Comparison of ENCODE assay signal across 8 cellular contexts in the genomic region with DNA sequence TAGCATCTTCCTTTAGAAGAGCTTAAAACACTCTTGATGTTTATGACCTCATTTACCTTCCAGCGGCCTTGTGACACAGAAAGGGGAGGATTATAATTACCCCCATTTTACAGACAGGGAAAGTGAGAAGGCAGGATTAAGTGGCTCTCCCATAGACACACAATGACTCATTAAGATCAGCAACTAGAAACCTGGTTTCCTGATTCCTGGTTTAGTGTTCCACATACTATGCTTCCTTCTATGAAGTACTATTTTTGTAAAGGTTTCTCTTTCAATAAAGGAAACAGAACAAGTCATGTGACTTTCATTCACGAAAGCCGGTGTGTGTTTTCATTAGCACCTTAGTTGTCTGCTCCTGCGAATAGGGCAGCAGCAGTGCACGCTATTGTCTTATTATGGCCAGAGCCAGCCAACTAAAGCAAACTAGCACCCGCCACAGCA. TPM values are rescaled to one million over a fixed set of nuclear protein-coding genes. Genes with fewer than 3 reads are reported as not detected.
A peak's percentile ranks its signal among the peaks of the same experiment; 100 is the strongest.
DNase-seq lines count a peak whose midpoint lies in the region; ATAC-seq and TF ChIP-seq lines count a peak whose summit lies in the region.

No MANE protein-coding gene starts in this region.

- POLR2A ChIA-PET in activated CD4-positive, alpha-beta memory T cell treated with anti-CD3 and anti-CD28 coated beads for 36 hours (lab: Charles Lee) = no interaction called here

- peak overlapping the region in 6 of 10 experiments; percentile 6 to 93 (median 22); a peak in 8 of 20 replicates for H3K4me3 ChIP-seq in BLaER1 treated with 17β-estradiol and CSF1 and Interleukin-3, amounts not matched to agents 10 nM and 100 nM

- no peaks in the 10 kb centered on the region for H3K27me3 Mint-ChIP-seq in activated CD4-positive, alpha-beta memory T cell treated with anti-CD3 and anti-CD28 coated beads for 36 hours

- CTCF ChIA-PET in activated CD4-positive, alpha-beta memory T cell treated with anti-CD3 and anti-CD28 coated beads for 36 hours (lab: Charles Lee) = no interaction called here

- peaks cover 56 to 67% (median 66%) of the 10 kb centered on the region in 10 experiments for H3K4me1 ChIP-seq in BLaER1 treated with 17β-estradiol and CSF1 and Interleukin-3, amounts not matched to agents 10 nM and 100 nM

- no peak for ATAC-seq in HG03280 (IDR thresholded peaks at IDR 0.05; ENCODE audit: unreplicated experiment)
- no peak for ATAC-seq in GM19455 (IDR thresholded peaks at IDR 0.05; ENCODE audit: unreplicated experiment)

- peak overlapping the region in 3 of 11 experiments; percentile 33 to 42 (median 39); a peak in 3 of 22 replicates for H3K9ac ChIP-seq in BLaER1 treated with 17β-estradiol and CSF1 and Interleukin-3, amounts not matched to agents 10 nM and 100 nM

- no peaks in the 10 kb centered on the region for H3K27me3 ChIP-seq in BLaER1 treated with 17β-estradiol and CSF1 and Interleukin-3, amounts not matched to agents 10 nM and 100 nM

- H4K20me1 ChIP-seq in BLaER1 treated with 17β-estradiol and CSF1 and Interleukin-3, amounts not matched to agents 10 nM and 100 nM = peaks cover 44 to 100% (median 100%) of the 10 kb centered on the region in 11 experiments

- H3K36me3 Mint-ChIP-seq in activated CD4-positive, alpha-beta memory T cell treated with anti-CD3 and anti-CD28 coated beads for 36 hours = peaks cover 8% of the 10 kb centered on the region

- peak overlapping the region in 5 of 11 experiments; percentile 12 to 38 (median 23); a peak in 6 of 22 replicates for H3K27ac ChIP-seq in BLaER1 treated with 17β-estradiol and CSF1 and Interleukin-3, amounts not matched to agents 10 nM and 100 nM

- H3K4me3 Mint-ChIP-seq in activated CD4-positive, alpha-beta memory T cell treated with anti-CD3 and anti-CD28 coated beads for 36 hours = peak overlapping the region; percentile 37

- DNase-seq in HT-29 (ENCODE audit: low spot score) (peak; percentile 79), iris pigment epithelial cell (ENCODE audit: low read depth) (peak; percentile 74), GM10266 (ENCODE audit: extremely low spot score) (no peak)
- no peak for DNase-seq in activated CD4-positive, alpha-beta memory T cell treated with anti-CD3 and anti-CD28 coated beads for 36 hours
- no peak for DNase-seq in effector CD4-positive, alpha-beta T cell

- H3K27ac Mint-ChIP-seq in activated CD4-positive, alpha-beta memory T cell treated with anti-CD3 and anti-CD28 coated beads for 36 hours = no peak overlapping the region

- peaks cover 61% of the 10 kb centered on the region for H3K4me1 Mint-ChIP-seq in activated CD4-positive, alpha-beta memory T cell treated with anti-CD3 and anti-CD28 coated beads for 36 hours (ENCODE audit: low read depth)

- no peak for TF ChIP-seq CTCF in GM10266 (IDR thresholded peaks at IDR 0.05; ENCODE audit: control insufficient read depth, insufficient read depth, low read depth, missing control alignments)

- no peaks in the 10 kb centered on the region for H3K9me3 Mint-ChIP-seq in activated CD4-positive, alpha-beta memory T cell treated with anti-CD3 and anti-CD28 coated beads for 36 hours

- peaks cover 43 to 98% (median 77%) of the 10 kb centered on the region in 11 experiments for H3K36me3 ChIP-seq in BLaER1 treated with 17β-estradiol and CSF1 and Interleukin-3, amounts not matched to agents 10 nM and 100 nM

- peaks cover 0 to 30% (median 25%) of the 10 kb centered on the region in 11 experiments; a peak in 17 of 22 replicates for H3K9me3 ChIP-seq in BLaER1 treated with 17β-estradiol and CSF1 and Interleukin-3, amounts not matched to agents 10 nM and 100 nM (replicated peaks in 1 of 11)

- intact Hi-C loops in activated CD4-positive, alpha-beta memory T cell treated with anti-CD3 and anti-CD28 coated beads for 36 hours (cut with micrococcal nuclease) = loop anchor here (5.0 kb wide), 1 partner anchor 64 kb away; no protein-coding TSS in a partner anchor

- H3K4me2 ChIP-seq in BLaER1 treated with 17β-estradiol and CSF1 and Interleukin-3, amounts not matched to agents 10 nM and 100 nM = peak overlapping the region; percentile 75 to 99 (median 92)

RNA-seq across cellular contexts. Expression of a gene that starts 8.3 kb away (rescaled TPM):
- total RNA-seq in HT-29 (2014; rRNA removed; shearing (Covaris generic)) = 8.2 and 9.1 TPM in 2 replicates
- 1 to 10 TPM; 2.3 to 2.5 TPM for total RNA-seq in activated CD4-positive, alpha-beta memory T cell treated with anti-CD3 and anti-CD28 coated beads for 36 hours

Comparison
In these comparisons a context has a peak if more than half of its experiments do, and no peak if none do; other contexts are left out.
1. DNase-seq: peak in HT-29 (single experiment) and iris pigment epithelial cell (single experiment); none in activated CD4-positive, alpha-beta memory T cell treated with anti-CD3 and anti-CD28 coated beads for 36 hours (single experiment), GM10266 (single experiment) and effector CD4-positive, alpha-beta T cell (single experiment).